In genomic region chr16:51982715-51983680, GRCh38 we compare ENCODE assay signal across 9 cellular contexts.
DNase-seq lines count a peak whose midpoint lies in the region; ATAC-seq and TF ChIP-seq lines count a peak whose summit lies in the region.
"Had no signal": no experiment of that assay in that cellular context is flagged by ENCODE, and none has a peak within 500 bp of the region (broad histone marks: within the 10 kb centered on the region; RNA-seq: fewer than 3 reads in every experiment).

No MANE protein-coding gene starts in this region.

- H3K36me3 Mint-ChIP-seq in Calu3 (ENCODE audit: insufficient read depth, unreplicated experiment) (peaks cover 8% of the 10 kb centered on the region), neural progenitor cell (no peaks in the 10 kb centered on the region)

- no peak overlapping the region for H3K4me2 ChIP-seq in neural progenitor cell

- peak; percentile 72 for DNase-seq in Calu3
- peak; percentile 86 for DNase-seq in NCI-H1105 (lab: John Stamatoyannopoulos, UW)
- DNase-seq in SK-N-MC (ENCODE audit: low read depth, low spot score), result peak; percentile 32
- DNase-seq in esophagus squamous epithelium (lab: John Stamatoyannopoulos, UW), result no peak
- DNase-seq in neural progenitor cell (ENCODE audit: low spot score), result peak; percentile 84
- DNase-seq: activated B cell treated with CpG ODN at 0.5 μM for 24 hours had no signal

- intact Hi-C loops in Calu3 (cut with micrococcal nuclease; ENCODE audit: unreplicated experiment) (loop anchor here (1.0 to 10.0 kb wide), 4 partner anchors 165 to 841 kb away; no protein-coding TSS in a partner anchor), esophagus squamous epithelium (cut with DNase I) (no loop called here)

- H3K4me1 ChIP-seq in esophagus squamous epithelium (no peaks in the 10 kb centered on the region), neural progenitor cell (no peaks in the 10 kb centered on the region)

- ATAC-seq in GM19351 (IDR thresholded peaks at IDR 0.05; ENCODE audit: unreplicated experiment), result peak; percentile 71
- no peak for ATAC-seq in GM19455 (IDR thresholded peaks at IDR 0.05; ENCODE audit: unreplicated experiment)
- ATAC-seq in GM19324 (IDR thresholded peaks at IDR 0.05; ENCODE audit: low FRiP score, unreplicated experiment), result no peak

- WGBS in esophagus squamous epithelium, 2 donors, result 24 to 28% methylated on average over 11 of the region's 11 CpGs

- H3K27me3 Mint-ChIP-seq in Calu3 (ENCODE audit: unreplicated experiment), result no peaks in the 10 kb centered on the region
- H3K27me3 Mint-ChIP-seq in neural progenitor cell (ENCODE audit: insufficient read depth, low read depth), result peaks cover 7% of the 10 kb centered on the region
- H3K27me3 Mint-ChIP-seq: activated B cell treated with CpG ODN at 0.5 μM for 24 hours had no signal

- no peaks in the 10 kb centered on the region for H3K79me2 ChIP-seq in neural progenitor cell (ENCODE audit: low read depth)

- no peaks in the 10 kb centered on the region for H3K36me3 ChIP-seq in SK-N-MC (ENCODE audit: insufficient read depth, low read length)
- H3K36me3 ChIP-seq in esophagus squamous epithelium, result no peaks in the 10 kb centered on the region
- no peaks in the 10 kb centered on the region for H3K36me3 ChIP-seq in neural progenitor cell

- no peak overlapping the region for H2AFZ ChIP-seq in neural progenitor cell (replicated peaks)

- H3K4me3 ChIP-seq in SK-N-MC (no peak overlapping the region), esophagus squamous epithelium (no peak overlapping the region), neural progenitor cell (no peak overlapping the region)

- peaks cover 36% of the 10 kb centered on the region for H3K4me1 Mint-ChIP-seq in Calu3 (ENCODE audit: low read depth, unreplicated experiment)
- no peaks in the 10 kb centered on the region for H3K4me1 Mint-ChIP-seq in neural progenitor cell
- H3K4me1 Mint-ChIP-seq: activated B cell treated with CpG ODN at 0.5 μM for 24 hours had no signal

- H3K27ac ChIP-seq in SK-N-MC, result no peak overlapping the region
- no peak overlapping the region for H3K27ac ChIP-seq in esophagus squamous epithelium
- no peak overlapping the region for H3K27ac ChIP-seq in neural progenitor cell

- no peak for TF ChIP-seq POLR2A in esophagus squamous epithelium (IDR thresholded peaks at IDR 0.05)

- BruUV-seq in Calu3 (replicated peaks; lab: Mats Ljungman, UMichigan), result no TSS peak

- H3K9ac ChIP-seq in SK-N-MC (ENCODE audit: insufficient read length) (no peak overlapping the region), neural progenitor cell (no peak overlapping the region)

- no peaks in the 10 kb centered on the region for H4K20me1 ChIP-seq in neural progenitor cell (ENCODE audit: low read depth)

- TF ChIP-seq CTCF in Calu3 (IDR thresholded peaks at IDR 0.05; ENCODE audit: unreplicated experiment) (peak; percentile 78), esophagus squamous epithelium (IDR thresholded peaks at IDR 0.05) (peak; percentile 54 to 84 (median 74)), neural progenitor cell (IDR thresholded peaks at IDR 0.05) (peak; percentile 91)

- H3K27me3 ChIP-seq in esophagus squamous epithelium, result peaks cover 0 to 4% (median 0%) of the 10 kb centered on the region in 4 donors
- no peaks in the 10 kb centered on the region for H3K27me3 ChIP-seq in neural progenitor cell

- no peaks in the 10 kb centered on the region for H3F3A ChIP-seq in neural progenitor cell (ENCODE audit: low read depth)

- no peaks in the 10 kb centered on the region for H3K9me3 ChIP-seq in SK-N-MC (ENCODE audit: low read depth, low read length)
- no peaks in the 10 kb centered on the region for H3K9me3 ChIP-seq in esophagus squamous epithelium
- H3K9me3 ChIP-seq in neural progenitor cell (ENCODE audit: low read depth), result no peaks in the 10 kb centered on the region

- peak overlapping the region; percentile 90 for H3K27ac Mint-ChIP-seq in Calu3 (ENCODE audit: unreplicated experiment)
- no peak overlapping the region for H3K27ac Mint-ChIP-seq in neural progenitor cell
- H3K27ac Mint-ChIP-seq: activated B cell treated with CpG ODN at 0.5 μM for 24 hours had no signal

- peaks cover 2% of the 10 kb centered on the region for H3K9me3 Mint-ChIP-seq in Calu3 (ENCODE audit: low read depth, unreplicated experiment)
- no peaks in the 10 kb centered on the region for H3K9me3 Mint-ChIP-seq in neural progenitor cell

- H3K4me3 Mint-ChIP-seq in Calu3 (ENCODE audit: low read depth, unreplicated experiment) (peak overlapping the region; percentile 14), neural progenitor cell (no peak overlapping the region)
- H3K4me3 Mint-ChIP-seq: activated B cell treated with CpG ODN at 0.5 μM for 24 hours had no signal

- CTCF ChIA-PET in Calu3 (lab: Charles Lee), result interaction anchor here (0.9 to 2.0 kb wide), 6 partner anchors 11 to 1177 kb away, joined by 3 to 17 read pairs (median 6); no protein-coding TSS in a partner anchor
